In genomic region chr15:73753250-73754130, GRCh38 we compare ENCODE assay signal across 9 cellular contexts. TPM values are rescaled to one million over a fixed set of nuclear protein-coding genes. Genes with fewer than 3 reads are reported as not detected.
A peak's percentile ranks its signal among the peaks of the same experiment; 100 is the strongest.
DNase-seq lines count a peak whose midpoint lies in the region; ATAC-seq and TF ChIP-seq lines count a peak whose summit lies in the region.
"Had no signal": no experiment of that assay in that cellular context is flagged by ENCODE, and none has a peak within 500 bp of the region (broad histone marks: within the 10 kb centered on the region; RNA-seq: fewer than 3 reads in every experiment).

TSS of gene INSYN1 (minus strand) at chr15:73753351. CDS start at chr15:73751130, 2,221 bp downstream.

- TF ChIP-seq CTCF in Panc1 (IDR thresholded peaks at IDR 0.05) (no peak), fibroblast of pulmonary artery (IDR thresholded peaks at IDR 0.05; ENCODE audit: low read length, missing control alignments) (no peak)

- H3K4me3 Mint-ChIP-seq in stimulated activated effector memory CD8-positive, alpha-beta T cell treated with anti-CD3 and anti-CD28 coated beads, Interleukin-12 subunit alpha, Interleukin-12 subunit beta, amount 100 ng/mL, for 72 hours = no peak within 1 kb of the TSS

- H3K4me1 Mint-ChIP-seq in stimulated activated effector memory CD8-positive, alpha-beta T cell treated with anti-CD3 and anti-CD28 coated beads, Interleukin-12 subunit alpha, Interleukin-12 subunit beta, amount 100 ng/mL, for 72 hours = no peaks in the 10 kb centered on the region

- intact Hi-C loops in Panc1 (cut with micrococcal nuclease; ENCODE audit: unreplicated experiment) = no loop called here

- POLR2A ChIA-PET in Panc1 (lab: Charles Lee) = no interaction called here

- peak within 1 kb of the TSS; percentile 85 for H3K4me3 ChIP-seq in ACC112 (ENCODE audit: low read depth, low read length)
- peak within 1 kb of the TSS; percentile 36 to 45 for H3K4me3 ChIP-seq in Panc1 (ENCODE audit: low read depth in 2 of 2, low read length in 2 of 2)
- H3K4me3 ChIP-seq in fibroblast of pulmonary artery (replicated peaks; ENCODE audit: low read depth, low read length) = peak within 1 kb of the TSS; percentile 53
- H3K4me3 ChIP-seq: K562 had no signal

- H3K36me3 ChIP-seq in ACC112 (ENCODE audit: insufficient read depth, low read length) = no peaks in the 10 kb centered on the region
- no peaks in the 10 kb centered on the region for H3K36me3 ChIP-seq in Panc1 (ENCODE audit: control insufficient read depth, insufficient read depth, low read length)

- no peak within 1 kb of the TSS for H3K27ac Mint-ChIP-seq in stimulated activated effector memory CD8-positive, alpha-beta T cell treated with anti-CD3 and anti-CD28 coated beads, Interleukin-12 subunit alpha, Interleukin-12 subunit beta, amount 100 ng/mL, for 72 hours

- H3K4me1 ChIP-seq in ACC112 (ENCODE audit: control insufficient read depth, insufficient read depth, low read length, unreplicated experiment) = no peaks in the 10 kb centered on the region
- peaks cover 3% of the 10 kb centered on the region; the same call in 1 of the 2 replicates for H3K4me1 ChIP-seq in Panc1 (ENCODE audit: control insufficient read depth, insufficient read depth, low read length)

- ATAC-seq in Panc1 (peak; percentile 68), HG03097 (IDR thresholded peaks at IDR 0.05; ENCODE audit: low FRiP score, unreplicated experiment) (no peak)
- no peak for ATAC-seq in stimulated activated effector memory CD8-positive, alpha-beta T cell treated with anti-CD3 and anti-CD28 coated beads, Interleukin-12 subunit alpha, Interleukin-12 subunit beta, amount 100 ng/mL, for 72 hours

- no peaks in the 10 kb centered on the region for H3K9me3 Mint-ChIP-seq in stimulated activated effector memory CD8-positive, alpha-beta T cell treated with anti-CD3 and anti-CD28 coated beads, Interleukin-12 subunit alpha, Interleukin-12 subunit beta, amount 100 ng/mL, for 72 hours

- peaks cover 41% of the 10 kb centered on the region for H3K27me3 ChIP-seq in ACC112 (ENCODE audit: insufficient read depth, low read length)
- no peaks in the 10 kb centered on the region; the same call in 1 of the 2 replicates for H3K27me3 ChIP-seq in Panc1 (ENCODE audit: control insufficient read depth, insufficient read depth, low read length)

- no peak for DNase-seq in Panc1 (ENCODE audit: low read depth, low spot score)
- DNase-seq in fibroblast of pulmonary artery (ENCODE audit: low read depth) = peak; percentile 44
- DNase-seq in myocyte (ENCODE audit: low read depth) = peak; percentile 30
- DNase-seq in activated CD4-positive, alpha-beta T cell treated with anti-CD3 and anti-CD28 coated beads for 4 hours = no peak
- no peak for DNase-seq in GDM1 (lab: John Stamatoyannopoulos, UW)
- no peak for DNase-seq in stimulated activated effector memory CD8-positive, alpha-beta T cell treated with anti-CD3 and anti-CD28 coated beads, Interleukin-12 subunit alpha, Interleukin-12 subunit beta, amount 100 ng/mL, for 72 hours (ENCODE audit: low spot score in 2 of 2)

- H2AFZ ChIP-seq in ACC112 (ENCODE audit: low read length, unreplicated experiment) = peak within 1 kb of the TSS; percentile 75

- BruUV-seq in Panc1 (replicated peaks; lab: Mats Ljungman, UMichigan) = no TSS peak

- H3K27ac ChIP-seq in ACC112 (ENCODE audit: low read depth, low read length) = no peak within 1 kb of the TSS
- H3K27ac ChIP-seq in Panc1 (ENCODE audit: low read length) = no peak within 1 kb of the TSS

- no peaks in the 10 kb centered on the region for H3K36me3 Mint-ChIP-seq in stimulated activated effector memory CD8-positive, alpha-beta T cell treated with anti-CD3 and anti-CD28 coated beads, Interleukin-12 subunit alpha, Interleukin-12 subunit beta, amount 100 ng/mL, for 72 hours

- CTCF ChIA-PET in Panc1 (lab: Charles Lee) = no interaction called here

- H3K9me3 ChIP-seq in Panc1 (ENCODE audit: control insufficient read depth, insufficient read depth, low read depth, low read length) = no peaks in the 10 kb centered on the region

- in situ Hi-C loops in Panc1 (cut with HindIII; ENCODE audit: low pct_unique_long_range_greater_than_20kb, low sequenced_read_pairs) = no loop called here

- H3K79me2 ChIP-seq in ACC112 (ENCODE audit: control insufficient read depth, insufficient read depth, low read length, unreplicated experiment) = no peaks in the 10 kb centered on the region

RNA-seq across cellular contexts. Expression of gene INSYN1, which starts in this region (rescaled TPM):
- total RNA-seq in Panc1 (2021; ENCODE audit: unreplicated experiment) (2.6 TPM), myocyte (0.32 and 0.73 TPM in 2 replicates)
- 2.0 TPM for polyA plus RNA-seq in Panc1 (2012; ENCODE audit: insufficient read length)
- polyA plus RNA-seq in myocyte (2012) = 3.8 TPM
- total RNA-seq: K562 had no signal
- polyA plus RNA-seq: K562 had no signal

Comparison
In these comparisons a context has a peak if more than half of its experiments do, and no peak if none do; other contexts are left out.
1. DNase-seq: peak in fibroblast of pulmonary artery (single experiment) and myocyte (single experiment); none in Panc1 (single experiment), activated CD4-positive, alpha-beta T cell treated with anti-CD3 and anti-CD28 coated beads for 4 hours (0 of 2), GDM1 (single experiment) and stimulated activated effector memory CD8-positive, alpha-beta T cell treated with anti-CD3 and anti-CD28 coated beads, Interleukin-12 subunit alpha, Interleukin-12 subunit beta, amount 100 ng/mL, for 72 hours (0 of 2).
2. Peak in every context shown above with its lines, with median percentiles within 50 percentile points of each other: H3K4me3 ChIP-seq.